ENCODE assay signal across 8 cellular contexts in the genomic region with DNA sequence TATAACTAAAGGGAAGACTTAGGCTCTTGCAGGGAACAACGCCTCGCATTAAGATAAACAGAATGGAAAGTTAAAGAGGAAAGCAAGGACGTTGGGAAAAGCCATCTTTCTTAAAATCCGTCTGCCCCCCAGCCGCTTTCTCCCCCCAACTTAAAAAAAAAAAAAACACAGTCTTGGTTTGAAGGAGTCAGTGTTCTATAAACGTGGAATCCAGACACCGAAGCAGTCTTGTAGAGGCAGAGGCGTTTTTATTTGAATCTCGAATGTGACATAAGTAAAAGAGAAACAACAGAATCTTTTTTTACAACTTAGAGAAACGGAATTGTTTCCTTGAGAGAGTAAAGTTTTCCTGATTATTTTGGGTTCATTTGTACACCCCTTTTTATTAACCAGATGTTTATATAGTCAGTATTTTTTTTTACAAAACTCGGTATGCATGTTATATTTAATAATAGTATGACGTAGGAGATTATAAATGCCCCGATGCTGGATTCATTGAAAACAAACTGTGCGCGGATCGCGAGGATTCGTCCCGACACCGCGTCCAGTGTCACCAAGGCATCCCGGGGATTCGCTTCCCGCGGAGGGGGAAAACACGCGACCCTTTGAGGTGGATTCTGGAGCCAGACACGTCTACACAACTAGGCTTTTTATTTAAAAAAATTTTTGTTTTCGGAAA. TPM values are rescaled to one million over a fixed set of nuclear protein-coding genes. Genes with fewer than 3 reads are reported as not detected.
DNase-seq lines count a peak whose midpoint lies in the region; ATAC-seq, FAIRE-seq and TF ChIP-seq lines count a peak whose summit lies in the region.

No MANE protein-coding gene starts in this region.

- WGBS in mesodermal cell (ENCODE audit: insufficient coverage in 2 of 2), 2 experiments, result 0% methylated on average over 10 to 13 of the region's 29 CpGs

- intact Hi-C loops in colonic mucosa (cut with DNase I), result loop anchor here (10.0 kb wide), 3 partner anchors 195 to 705 kb away; a partner anchor contains a TSS

- H3K36me3 ChIP-seq in colonic mucosa (no peaks in the 10 kb centered on the region), mesodermal cell (ENCODE audit: control insufficient read depth, insufficient read depth, low read length) (no peaks in the 10 kb centered on the region)

- DNase-seq in NCI-H1105 treated with DMSO at 0.1 percent for 48 hours (lab: John Stamatoyannopoulos, UW), result peak; percentile 51
- DNase-seq in NCI-H1105 (lab: John Stamatoyannopoulos, UW), result no peak
- DNase-seq in NCI-H2171 treated with DMSO at 0.1 percent for 48 hours (lab: John Stamatoyannopoulos, UW), result peak; percentile 63
- peak; percentile 47 for DNase-seq in colonic mucosa
- no peak for DNase-seq in NK-92 treated with Interleukin-12 subunit alpha and Interleukin-12 subunit beta, amount 100 ng/mL, for 24 hours (lab: John Stamatoyannopoulos, UW)
- DNase-seq in D721Med (ENCODE audit: insufficient read length, low spot score), result no peak

- H3K9me3 ChIP-seq in colonic mucosa, result no peaks in the 10 kb centered on the region
- H3K9me3 ChIP-seq in mesodermal cell (ENCODE audit: control insufficient read depth, low read length), result no peaks in the 10 kb centered on the region

- no peak for FAIRE-seq in D721Med (lab: Jason Lieb, UNC)

- no peak for ATAC-seq in HG03196 (IDR thresholded peaks at IDR 0.05; ENCODE audit: unreplicated experiment)

- TF ChIP-seq CTCF in colonic mucosa (IDR thresholded peaks at IDR 0.05) (no peak), D721Med (IDR thresholded peaks at IDR 0.05; ENCODE audit: insufficient read depth, missing control alignments) (no peak)

- no peaks in the 10 kb centered on the region for H3K27me3 ChIP-seq in colonic mucosa

- H3K27ac ChIP-seq in colonic mucosa (peak overlapping the region; percentile 85), mesodermal cell (ENCODE audit: low read depth, low read length, severe bottlenecking) (peak overlapping the region; percentile 98)

- H3K9ac ChIP-seq in colonic mucosa (ENCODE audit: low read depth in 2 of 2, low read length in 2 of 2), result peak overlapping the region; percentile 75 to 83

- H3K4me1 ChIP-seq in colonic mucosa (no peaks in the 10 kb centered on the region), mesodermal cell (ENCODE audit: control insufficient read depth, insufficient read depth, low read length, poor library complexity, severe bottlenecking) (peaks cover 18% of the 10 kb centered on the region)

- H3K4me3 ChIP-seq in colonic mucosa (peak overlapping the region; percentile 66), mesodermal cell (ENCODE audit: extremely low read depth, insufficient read depth, low read length, poor library complexity, severe bottlenecking) (peak overlapping the region; percentile 81)

RNA-seq across cellular contexts. Expression of a gene that starts 6.8 kb away (rescaled TPM):
- total RNA-seq in colonic mucosa, result 10 to 100 TPM; 18.7 to 24.6 TPM
- polyA plus RNA-seq in mesodermal cell (2013, experiment 1 of 2), result 18.2 TPM
- 15.8 TPM for polyA plus RNA-seq in mesodermal cell (2013, experiment 2 of 2)

Comparison
In these comparisons a context has a peak if more than half of its experiments do, and no peak if none do; other contexts are left out.
1. DNase-seq: peak in NCI-H1105 treated with DMSO at 0.1 percent for 48 hours (single experiment), NCI-H2171 treated with DMSO at 0.1 percent for 48 hours (single experiment) and colonic mucosa (single experiment); none in NCI-H1105 (single experiment), NK-92 treated with Interleukin-12 subunit alpha and Interleukin-12 subunit beta, amount 100 ng/mL, for 24 hours (single experiment) and D721Med (single experiment).